In genomic region chr7:131692131-131692960, GRCh38 we compare ENCODE assay signal across 8 cellular contexts.
DNase-seq lines count a peak whose midpoint lies in the region; ATAC-seq, FAIRE-seq and TF ChIP-seq lines count a peak whose summit lies in the region.

No MANE protein-coding gene starts in this region.

- POLR2A ChIA-PET in CD4-positive, alpha-beta memory T cell (lab: Charles Lee; ENCODE audit: partially characterized antibody), result no interaction called here

- H3K4me1 ChIP-seq in DND-41 (ENCODE audit: insufficient read depth, low read length) (no peaks in the 10 kb centered on the region), HUES64 (ENCODE audit: insufficient read depth, low read length) (no peaks in the 10 kb centered on the region), RWPE2 (ENCODE audit: insufficient read depth, poor library complexity, severe bottlenecking) (no peaks in the 10 kb centered on the region)
- no peaks in the 10 kb centered on the region for H3K4me1 ChIP-seq in CD4-positive, alpha-beta memory T cell (ENCODE audit: insufficient read depth, low read length)

- CTCF ChIA-PET in CD4-positive, alpha-beta memory T cell (lab: Charles Lee; ENCODE audit: partially characterized antibody), result interaction anchor here (0.9 to 4.5 kb wide), 4 partner anchors 8 to 12 kb away, joined by 3 to 29 read pairs (median 12); no protein-coding TSS in a partner anchor

- peaks cover 16 to 32% of the 10 kb centered on the region in 2 donors for H3K27me3 Mint-ChIP-seq in CD4-positive, alpha-beta memory T cell

- H3K4me3 ChIP-seq in DND-41 (ENCODE audit: low read depth in 1 of 2, low read length in 2 of 2), result no peak overlapping the region
- H3K4me3 ChIP-seq in HUES64 (ENCODE audit: low read length), result 0 out of 2 replicates have a peak overlapping the region, but pooled peaks have one; percentile 28
- no peak overlapping the region for H3K4me3 ChIP-seq in RWPE2 (ENCODE audit: severe bottlenecking)
- H3K4me3 ChIP-seq in astrocyte of the cerebellum (ENCODE audit: low read depth, low read length), result no peak overlapping the region
- H3K4me3 ChIP-seq in CD4-positive, alpha-beta memory T cell (ENCODE audit: low read length in 2 of 2), result no peak overlapping the region

- no peak overlapping the region for H2AFZ ChIP-seq in DND-41 (ENCODE audit: low read depth, low read length)

- H3K36me3 Mint-ChIP-seq in CD4-positive, alpha-beta memory T cell, result no peaks in the 10 kb centered on the region

- H3K36me3 ChIP-seq in DND-41 (ENCODE audit: insufficient read depth, low read length) (no peaks in the 10 kb centered on the region), HUES64 (ENCODE audit: insufficient read depth, low read length) (no peaks in the 10 kb centered on the region), RWPE2 (ENCODE audit: low read depth) (no peaks in the 10 kb centered on the region)
- H3K36me3 ChIP-seq in CD4-positive, alpha-beta memory T cell (ENCODE audit: insufficient read depth, low read length), result no peaks in the 10 kb centered on the region

- no peak for TF ChIP-seq POLR2A in GM12891 (IDR thresholded peaks at IDR 0.05; ENCODE audit: low read depth, low read length)

- peak; percentile 93 for TF ChIP-seq CTCF in DND-41 (IDR thresholded peaks at IDR 0.05; ENCODE audit: borderline replicate concordance, extremely low read depth, low read length, poor library complexity, severe bottlenecking)
- TF ChIP-seq CTCF in RWPE2 (IDR thresholded peaks at IDR 0.05; ENCODE audit: poor library complexity, severe bottlenecking), result peak; percentile 81
- peak; percentile 90 for TF ChIP-seq CTCF in astrocyte of the cerebellum (IDR thresholded peaks at IDR 0.05; ENCODE audit: low read depth, low read length, missing control alignments)

- 26% methylated on average over 30 of the region's 30 CpGs for WGBS in HUES64

- H3K27me3 ChIP-seq in DND-41 (ENCODE audit: insufficient read depth, low read length, poor library complexity) (no peaks in the 10 kb centered on the region), HUES64 (ENCODE audit: insufficient read depth, low read length) (peaks cover 8% of the 10 kb centered on the region), RWPE2 (ENCODE audit: insufficient read depth, poor library complexity, severe bottlenecking) (peaks cover 8% of the 10 kb centered on the region)
- no peaks in the 10 kb centered on the region for H3K27me3 ChIP-seq in CD4-positive, alpha-beta memory T cell (ENCODE audit: insufficient read depth, low read length)

- no peak overlapping the region for H3K27ac ChIP-seq in DND-41 (ENCODE audit: low read length)
- H3K27ac ChIP-seq in HUES64 (ENCODE audit: low read depth, low read length), result no peak overlapping the region
- no peak overlapping the region for H3K27ac ChIP-seq in RWPE2 (ENCODE audit: poor library complexity, severe bottlenecking)
- H3K27ac ChIP-seq in CD4-positive, alpha-beta memory T cell (ENCODE audit: low read depth, low read length), result no peak overlapping the region

- no peak overlapping the region for H3K4me2 ChIP-seq in DND-41 (ENCODE audit: insufficient read depth, low read length)

- no peak for FAIRE-seq in GM12891 (lab: Jason Lieb, UNC)

- H4K20me1 ChIP-seq in DND-41 (ENCODE audit: insufficient read depth, low read length), result peaks cover 6% of the 10 kb centered on the region; the same call in 1 of the 2 replicates

- H3K27ac Mint-ChIP-seq in CD4-positive, alpha-beta memory T cell, result no peak overlapping the region

- H3K79me2 ChIP-seq in DND-41 (ENCODE audit: insufficient read depth, low read length), result no peaks in the 10 kb centered on the region

- no peak overlapping the region for H3K4me3 Mint-ChIP-seq in CD4-positive, alpha-beta memory T cell

- in situ Hi-C loops in astrocyte of the cerebellum (cut with HindIII; ENCODE audit: low sequenced_read_pairs), result no loop called here

- DNase-seq in DND-41, result peak; percentile 52
- no peak for DNase-seq in RWPE2 (ENCODE audit: low spot score)
- DNase-seq in astrocyte of the cerebellum (ENCODE audit: low read depth), result no peak
- peak; percentile 73 for DNase-seq in inferior parietal cortex (ENCODE audit: extremely low spot score)
- DNase-seq in stimulated activated CD4-positive, alpha-beta T cell treated with anti-CD3 and anti-CD28 coated beads, Interleukin-15, amount 100 ng/mL, for 48 hours (ENCODE audit: low read depth in 2 of 2), result peak; percentile 19 to 49
- no peak for DNase-seq in CD4-positive, alpha-beta memory T cell
- no peak for DNase-seq in GM12891 (ENCODE audit: insufficient read length, low spot score)

- peaks cover 0 to 9% (median 2%) of the 10 kb centered on the region in 4 donors for H3K4me1 Mint-ChIP-seq in CD4-positive, alpha-beta memory T cell

- H3K9me3 ChIP-seq in DND-41 (ENCODE audit: insufficient read depth, low read length, severe bottlenecking), result no peaks in the 10 kb centered on the region
- no peaks in the 10 kb centered on the region for H3K9me3 ChIP-seq in HUES64 (ENCODE audit: insufficient read depth, low read depth, low read length)
- H3K9me3 ChIP-seq in RWPE2 (ENCODE audit: severe bottlenecking), result no peaks in the 10 kb centered on the region
- H3K9me3 ChIP-seq in CD4-positive, alpha-beta memory T cell (ENCODE audit: control insufficient read depth in 1 of 2, low read length in 2 of 2), result no peaks in the 10 kb centered on the region

- H3K9ac ChIP-seq in DND-41 (ENCODE audit: low read depth, low read length) (no peak overlapping the region), HUES64 (ENCODE audit: low read depth, low read length) (no peak overlapping the region)

- intact Hi-C loops in CD4-positive, alpha-beta memory T cell (cut with micrococcal nuclease), result no loop called here

- no peaks in the 10 kb centered on the region for H3K9me3 Mint-ChIP-seq in CD4-positive, alpha-beta memory T cell

- peak; percentile 72 for ATAC-seq in DND-41 (ENCODE audit: insufficient read depth, low read depth)
- ATAC-seq in RWPE2 (ENCODE audit: low read depth), result peak; percentile 12; the same call in 1 of the 3 replicates

TF ChIP-seq in GM12891, 5 proteins besides CTCF, POLR2A, EP300 and RAD21:
- TF ChIP-seq POU2F2 (IDR thresholded peaks at IDR 0.05; ENCODE audit: low read depth, low read length), result no peak
- no peak for TF ChIP-seq TAF1 (IDR thresholded peaks at IDR 0.05; ENCODE audit: low read depth, low read length)
- no peak for TF ChIP-seq SPI1 (IDR thresholded peaks at IDR 0.05; ENCODE audit: low read depth, low read length)
- no peak for TF ChIP-seq POLR2AphosphoS5 (IDR thresholded peaks at IDR 0.05; ENCODE audit: low read depth, low read length)
- no peak for TF ChIP-seq PAX5 (IDR thresholded peaks at IDR 0.05; ENCODE audit: insufficient read depth, low read length, severe bottlenecking)

Comparison
In these comparisons a context has a peak if more than half of its experiments do, and no peak if none do; other contexts are left out.
1. DNase-seq: peak in DND-41 (single experiment), inferior parietal cortex (single experiment) and stimulated activated CD4-positive, alpha-beta T cell treated with anti-CD3 and anti-CD28 coated beads, Interleukin-15, amount 100 ng/mL, for 48 hours (2 of 2); none in RWPE2 (single experiment), astrocyte of the cerebellum (single experiment), CD4-positive, alpha-beta memory T cell (0 of 5) and GM12891 (single experiment).
2. Peak in every context shown above with its lines, with median percentiles within 50 percentile points of each other: CTCF ChIP-seq.